22 cellular contexts compared by ENCODE assay signal in the genomic region with DNA sequence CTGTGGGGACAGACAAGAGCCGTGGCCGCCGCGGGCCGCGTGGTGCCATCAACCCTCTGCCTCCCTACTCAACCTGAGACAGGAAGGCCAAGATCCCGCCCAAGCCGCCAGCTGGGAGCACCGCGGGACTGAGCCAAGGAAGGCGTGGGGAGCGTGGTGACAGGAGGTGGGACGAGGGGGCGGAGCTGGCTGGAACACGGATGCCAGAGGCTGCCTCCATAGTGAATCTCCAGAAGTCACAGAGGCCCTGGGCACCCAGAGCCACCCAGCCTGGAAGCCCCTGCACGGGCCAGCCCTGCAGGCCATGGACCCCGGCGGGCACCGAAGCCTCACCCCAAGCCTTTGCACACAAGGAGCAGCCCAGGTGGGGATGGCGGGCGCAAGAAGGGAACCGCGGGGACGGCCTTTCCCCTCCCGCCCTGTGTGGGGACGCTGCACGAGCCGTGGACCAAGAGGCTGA. TPM values are rescaled to one million over a fixed set of nuclear protein-coding genes. Genes with fewer than 3 reads are reported as not detected.
A peak's percentile ranks its signal among the peaks of the same experiment; 100 is the strongest.
DNase-seq lines count a peak whose midpoint lies in the region; TF ChIP-seq lines count a peak whose summit lies in the region.
"Had no signal": no experiment of that assay in that cellular context is flagged by ENCODE, and none has a peak within 500 bp of the region (broad histone marks: within the 10 kb centered on the region; RNA-seq: fewer than 3 reads in every experiment).

No MANE protein-coding gene starts in this region.

- no peak overlapping the region for H2AFZ ChIP-seq in osteoblast (ENCODE audit: low read length)

- H3K27me3 Mint-ChIP-seq in chondrocyte (ENCODE audit: low read depth), result peaks cover 23% of the 10 kb centered on the region
- no peaks in the 10 kb centered on the region for H3K27me3 Mint-ChIP-seq in T-helper 2 cell treated with Interferon-gamma antibody and Interleukin-4, amounts not matched to agents 5 μg/mL and 100 μg/mL, for 36 hours (ENCODE audit: low read depth)

- H3K4me3 ChIP-seq in left ventricle myocardium inferior (no peak overlapping the region), osteoblast (ENCODE audit: insufficient read depth, low read length) (no peak overlapping the region)
- H3K4me3 ChIP-seq: K562, MG63, Peyer's patch, SJSA1 had no signal

- H3K27ac ChIP-seq in left ventricle myocardium inferior (replicated peaks) (no peak overlapping the region), osteoblast (ENCODE audit: low read depth, low read length) (no peak overlapping the region)
- H3K27ac ChIP-seq: Peyer's patch, SJSA1 had no signal

- intact Hi-C loops in cardiac septum (cut with DNase I) (no loop called here), left ventricle myocardium inferior (cut with micrococcal nuclease) (no loop called here)

- H3K9me3 ChIP-seq in left ventricle myocardium inferior (replicated peaks) (no peaks in the 10 kb centered on the region), osteoblast (ENCODE audit: low read depth, low read length) (no peaks in the 10 kb centered on the region)
- H3K9me3 ChIP-seq: BE2C, MG63, Peyer's patch, SJSA1 had no signal

- TF ChIP-seq CTCF in left ventricle myocardium inferior (IDR thresholded peaks at IDR 0.05; ENCODE audit: borderline replicate concordance), result no peak
- no peak for TF ChIP-seq CTCF in chondrocyte (IDR thresholded peaks at IDR 0.05)
- TF ChIP-seq CTCF in osteoblast (IDR thresholded peaks at IDR 0.05; ENCODE audit: extremely low read depth, low read depth, low read length), result no peak

- H3K27ac Mint-ChIP-seq in chondrocyte (ENCODE audit: unreplicated experiment), result no peak overlapping the region
- no peak overlapping the region for H3K27ac Mint-ChIP-seq in T-helper 2 cell treated with Interferon-gamma antibody and Interleukin-4, amounts not matched to agents 5 μg/mL and 100 μg/mL, for 36 hours
- H3K27ac Mint-ChIP-seq: CD4-positive, alpha-beta T cell had no signal

- no peaks in the 10 kb centered on the region for H3K79me2 ChIP-seq in osteoblast (ENCODE audit: insufficient read depth, low read length)

- H3K27me3 ChIP-seq in left ventricle myocardium inferior (ENCODE audit: low read depth) (no peaks in the 10 kb centered on the region), osteoblast (ENCODE audit: insufficient read depth, low read length) (no peaks in the 10 kb centered on the region)
- H3K27me3 ChIP-seq: BE2C, MG63, Peyer's patch, SJSA1 had no signal

- no peak overlapping the region for H3K4me2 ChIP-seq in osteoblast (ENCODE audit: insufficient read depth, low read length)

- no peaks in the 10 kb centered on the region for H3K4me1 Mint-ChIP-seq in chondrocyte (ENCODE audit: low read depth)
- peaks cover 14% of the 10 kb centered on the region for H3K4me1 Mint-ChIP-seq in T-helper 2 cell treated with Interferon-gamma antibody and Interleukin-4, amounts not matched to agents 5 μg/mL and 100 μg/mL, for 36 hours (ENCODE audit: low read depth)

- peaks cover 6% of the 10 kb centered on the region for H3K4me1 ChIP-seq in left ventricle myocardium inferior
- no peaks in the 10 kb centered on the region for H3K4me1 ChIP-seq in osteoblast (ENCODE audit: insufficient read depth, low read length)
- H3K4me1 ChIP-seq: BE2C, Peyer's patch, SJSA1 had no signal

- no peaks in the 10 kb centered on the region for H4K20me1 ChIP-seq in osteoblast (ENCODE audit: insufficient read depth, low read length)

- H3K4me3 Mint-ChIP-seq in chondrocyte (ENCODE audit: unreplicated experiment), result no peak overlapping the region
- H3K4me3 Mint-ChIP-seq in T-helper 2 cell treated with Interferon-gamma antibody and Interleukin-4, amounts not matched to agents 5 μg/mL and 100 μg/mL, for 36 hours, result no peak overlapping the region
- H3K4me3 Mint-ChIP-seq: CD4-positive, alpha-beta T cell had no signal

- H3K36me3 ChIP-seq in left ventricle myocardium inferior, result peaks cover 20% of the 10 kb centered on the region
- H3K36me3 ChIP-seq in osteoblast (ENCODE audit: insufficient read depth, low read length), result no peaks in the 10 kb centered on the region
- H3K36me3 ChIP-seq: BE2C, MG63, Peyer's patch, SJSA1 had no signal

- H3K36me3 Mint-ChIP-seq in chondrocyte (ENCODE audit: low read depth), result peaks cover 3% of the 10 kb centered on the region
- no peaks in the 10 kb centered on the region for H3K36me3 Mint-ChIP-seq in T-helper 2 cell treated with Interferon-gamma antibody and Interleukin-4, amounts not matched to agents 5 μg/mL and 100 μg/mL, for 36 hours (ENCODE audit: low read depth)

- DNase-seq in cardiac septum (ENCODE audit: low spot score) (peak; percentile 68), left ventricle myocardium inferior (no peak), chondrocyte (ENCODE audit: low spot score) (peak; percentile 93), osteoblast (ENCODE audit: insufficient read length, low spot score, missing footprints) (peak; percentile 73), glomerular visceral epithelial cell (ENCODE audit: extremely low spot score) (no peak), NCI-H128 (lab: John Stamatoyannopoulos, UW; ENCODE audit: unreplicated experiment) (no peak)
- no peak for DNase-seq in T-helper 2 cell treated with Interferon-gamma antibody and Interleukin-4, amounts not matched to agents 5 μg/mL and 100 μg/mL, for 36 hours (ENCODE audit: low spot score)
- DNase-seq: BE2C; CD4-positive, alpha-beta T cell; COR-L47; DND-41; MG63; NCI-H1048; NCI-H1436; NCI-H2029; NCI-H2227 treated with DMSO at 0.1 percent for 48 hours; NCI-H510A; NCI-H748 treated with DMSO at 0.1 percent for 48 hours; Peyer's patch had no signal

- no peaks in the 10 kb centered on the region for H3K9me3 Mint-ChIP-seq in chondrocyte (ENCODE audit: low read depth)
- H3K9me3 Mint-ChIP-seq in T-helper 2 cell treated with Interferon-gamma antibody and Interleukin-4, amounts not matched to agents 5 μg/mL and 100 μg/mL, for 36 hours, result peaks cover 5% of the 10 kb centered on the region
- H3K9me3 Mint-ChIP-seq: CD4-positive, alpha-beta T cell had no signal

RNA-seq across cellular contexts. Expression of a gene that starts 18.1 kb away (rescaled TPM):
- total RNA-seq in cardiac septum (55.4 TPM), left ventricle myocardium inferior (42.8 TPM), chondrocyte (19.9 to 37.6 TPM (median 35.2 TPM) in 3 replicates), osteoblast (0.72 and 2.4 TPM in 2 replicates)
- total RNA-seq: K562, OCI-LY7 had no signal

Comparison
In these comparisons a context has a peak if more than half of its experiments do, and no peak if none do; other contexts are left out.
1. DNase-seq: peak in cardiac septum (single experiment), chondrocyte (single experiment) and osteoblast (single experiment); none in left ventricle myocardium inferior (single experiment), glomerular visceral epithelial cell (single experiment), T-helper 2 cell treated with Interferon-gamma antibody and Interleukin-4, amounts not matched to agents 5 μg/mL and 100 μg/mL, for 36 hours (single experiment) and NCI-H128 (single experiment).